ENCODE assay signal across 8 cellular contexts in genomic region chr19:44303976-44304568, GRCh38. TPM values are rescaled to one million over a fixed set of nuclear protein-coding genes. Genes with fewer than 3 reads are reported as not detected.
A peak's percentile ranks its signal among the peaks of the same experiment; 100 is the strongest.
DNase-seq lines count a peak whose midpoint lies in the region.

No MANE protein-coding gene starts in this region.

- no peaks in the 10 kb centered on the region for H3K9me3 ChIP-seq in iPS DF 6.9 (ENCODE audit: control insufficient read depth, insufficient read depth, low read length)

- H3K27ac ChIP-seq in iPS DF 6.9 (ENCODE audit: low read length), result no peak overlapping the region

- H3K4me1 ChIP-seq in iPS DF 6.9 (ENCODE audit: control insufficient read depth, insufficient read depth, low read length), result no peaks in the 10 kb centered on the region

- WGBS in iPS DF 6.9 (ENCODE audit: insufficient coverage, insufficient read length), result no CpG with 5 or more reads among the region's 11 CpGs

- no peaks in the 10 kb centered on the region for H3K36me3 ChIP-seq in iPS DF 6.9 (ENCODE audit: control insufficient read depth, insufficient read depth, low read length)

- H3K27me3 ChIP-seq in iPS DF 6.9 (ENCODE audit: control insufficient read depth, insufficient read depth, low read length), result no peaks in the 10 kb centered on the region

- peak; percentile 11 for DNase-seq in NCI-H146 (lab: John Stamatoyannopoulos, UW)
- no peak for DNase-seq in NCI-H146 treated with DMSO at 0.1 percent for 48 hours (lab: John Stamatoyannopoulos, UW; ENCODE audit: unreplicated experiment)
- peak; percentile 73 for DNase-seq in M059J (ENCODE audit: low read depth)
- peak; percentile 43 for DNase-seq in amniotic epithelial cell (ENCODE audit: low read depth)
- DNase-seq in iPS DF 6.9 (ENCODE audit: low read depth, low spot score), result no peak
- peak; percentile 1 for DNase-seq in skeletal muscle cell (ENCODE audit: low read depth)
- no peak for DNase-seq in NCI-H226
- no peak for DNase-seq in NCI-H345 treated with DMSO at 0.1 percent for 48 hours (lab: John Stamatoyannopoulos, UW; ENCODE audit: unreplicated experiment)

- H3K4me3 ChIP-seq in iPS DF 6.9 (ENCODE audit: low read length) (peak overlapping the region; percentile 81; the same call in 1 of the 2 replicates), skeletal muscle cell (ENCODE audit: low read depth, low read length) (peak overlapping the region; percentile 72)

RNA-seq across cellular contexts. Expression of gene ZNF235, which starts 0.8 kb away (rescaled TPM):
- 0.69 and 0.81 TPM in 2 replicates for total RNA-seq in M059J (2014; rRNA removed; shearing (Covaris generic))

RNA-seq across cellular contexts. Expression of gene ZNF233, which starts 44.4 kb away (rescaled TPM):
- 0.10 TPM in 1 of 2 replicates, not detected in the other for total RNA-seq in M059J (2014; rRNA removed; shearing (Covaris generic))

RNA-seq across cellular contexts. Expression of gene ZNF112, which starts 52.4 kb away (rescaled TPM):
- total RNA-seq in M059J (2014; rRNA removed; shearing (Covaris generic)), result 3.2 and 7.0 TPM in 2 replicates

Comparison
In these comparisons a context has a peak if more than half of its experiments do, and no peak if none do; other contexts are left out.
1. DNase-seq: peak in NCI-H146 (single experiment), M059J (single experiment), amniotic epithelial cell (single experiment) and skeletal muscle cell (single experiment); none in NCI-H146 treated with DMSO at 0.1 percent for 48 hours (single experiment), iPS DF 6.9 (single experiment), NCI-H226 (single experiment) and NCI-H345 treated with DMSO at 0.1 percent for 48 hours (single experiment).